ENCODE assay signal across 8 cellular contexts in the genomic region with DNA sequence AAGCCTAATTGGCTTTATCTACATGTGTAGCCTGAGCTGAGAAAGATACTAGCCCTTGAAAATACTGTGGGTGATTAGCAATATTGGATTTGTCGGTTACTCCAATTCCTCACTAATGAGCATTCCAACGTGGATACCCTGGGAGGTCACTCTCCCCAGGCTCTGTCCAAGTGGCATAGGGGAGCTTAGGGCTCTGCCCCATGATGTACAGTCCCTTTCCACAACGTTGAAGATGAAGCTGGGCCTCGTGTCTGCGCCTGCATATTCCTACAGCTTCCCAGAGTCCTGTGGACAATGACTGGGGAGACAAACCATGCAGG. TPM values are rescaled to one million over a fixed set of nuclear protein-coding genes. Genes with fewer than 3 reads are reported as not detected.
A peak's percentile ranks its signal among the peaks of the same experiment; 100 is the strongest.
DNase-seq lines count a peak whose midpoint lies in the region; FAIRE-seq and TF ChIP-seq lines count a peak whose summit lies in the region.

No MANE protein-coding gene starts in this region.

- 19 to 24% (median 23%) methylated on average over 5 of the region's 5 CpGs for WGBS in ovary, 3 donors

- TF ChIP-seq CTCF in Caco-2 (IDR thresholded peaks at IDR 0.05; ENCODE audit: insufficient read depth in 1 of 2, low read depth in 1 of 2, low read length in 1 of 2, severe bottlenecking in 1 of 2, unreplicated experiment in 1 of 2) (no peak), NB4 (IDR thresholded peaks at IDR 0.05; ENCODE audit: low read depth, low read length) (no peak), bronchial epithelial cell (IDR thresholded peaks at IDR 0.05; ENCODE audit: insufficient read depth, low read length, severe bottlenecking) (no peak), neural crest cell (conservative IDR thresholded peaks at IDR 0.05) (no peak), GM13976 (IDR thresholded peaks at IDR 0.05; ENCODE audit: borderline replicate concordance, control extremely low read depth, extremely low read depth, insufficient read depth, missing control alignments) (no peak), ovary (IDR thresholded peaks at IDR 0.05) (no peak)

- BruUV-seq in Caco-2 (replicated peaks; lab: Mats Ljungman, UMichigan): no TSS peak

- TF ChIP-seq POLR2A in NB4 (IDR thresholded peaks at IDR 0.05; ENCODE audit: extremely low read depth, insufficient read length) (peak; percentile 18), ovary (IDR thresholded peaks at IDR 0.05) (no peak)

- H3K9me3 ChIP-seq in Caco-2 (no peaks in the 10 kb centered on the region), ovary (no peaks in the 10 kb centered on the region)

- intact Hi-C loops in Caco-2 (cut with micrococcal nuclease; ENCODE audit: unreplicated experiment) (no loop called here), ovary (cut with DNase I) (no loop called here)

- in situ Hi-C loops in GM13976 (cut with MboI; ENCODE audit: low sequenced_read_pairs, unreplicated experiment): no loop called here

- H3K27me3 Mint-ChIP-seq in Caco-2 (ENCODE audit: insufficient read depth, unreplicated experiment): no peaks in the 10 kb centered on the region
- peaks cover 45% of the 10 kb centered on the region for H3K27me3 Mint-ChIP-seq in neural crest cell (ENCODE audit: low read depth)

- POLR2A ChIA-PET in Caco-2 (lab: Charles Lee): interaction anchor here (1.0 kb wide), 1 partner anchor 73 kb away, joined by 5 read pairs; no protein-coding TSS in a partner anchor

- DNase-seq in Caco-2 (no peak), NB4 (ENCODE audit: low read depth) (peak; percentile 44), bronchial epithelial cell (ENCODE audit: low read depth) (peak; percentile 11), neural crest cell (ENCODE audit: low read depth, low spot score) (no peak), GM13976 (ENCODE audit: low spot score) (no peak), amniotic stem cell (lab: John Stamatoyannopoulos, UW) (no peak), RPMI8226 (no peak), ovary (no peak)

- no peak for FAIRE-seq in bronchial epithelial cell (lab: Jason Lieb, UNC)

- H3K36me3 ChIP-seq in Caco-2 (ENCODE audit: control insufficient read depth, insufficient read depth, low read length) (peaks cover 3% of the 10 kb centered on the region; the same call in 1 of the 2 replicates), bronchial epithelial cell (ENCODE audit: control insufficient read depth, insufficient read depth, low read length) (peaks cover 30% of the 10 kb centered on the region), ovary (no peaks in the 10 kb centered on the region)

- H3K4me3 ChIP-seq in Caco-2 (ENCODE audit: low read depth, low read length) (peak overlapping the region; percentile 73), NB4 (ENCODE audit: low read depth, low read length) (peak overlapping the region; percentile 92), bronchial epithelial cell (ENCODE audit: low read depth, low read length) (peak overlapping the region; percentile 90), ovary (no peak overlapping the region)

- H3K27ac ChIP-seq in ovary: no peak overlapping the region

- H3K27me3 ChIP-seq in Caco-2 (replicated peaks; ENCODE audit: control insufficient read depth, insufficient read depth, low read length) (no peaks in the 10 kb centered on the region), bronchial epithelial cell (ENCODE audit: control insufficient read depth, insufficient read depth, low read length) (no peaks in the 10 kb centered on the region), ovary (no peaks in the 10 kb centered on the region)

- no peak for TF ChIP-seq EP300 in ovary (IDR thresholded peaks at IDR 0.05)

- CTCF ChIA-PET in Caco-2 (lab: Charles Lee): no interaction called here

- H3K4me1 Mint-ChIP-seq in Caco-2 (ENCODE audit: low read depth, unreplicated experiment) (no peaks in the 10 kb centered on the region), neural crest cell (peaks cover 61% of the 10 kb centered on the region)

- peak overlapping the region; percentile 96 for H3K27ac Mint-ChIP-seq in Caco-2 (ENCODE audit: unreplicated experiment)
- H3K27ac Mint-ChIP-seq in neural crest cell (ENCODE audit: unreplicated experiment): peak overlapping the region; percentile 97

- no peaks in the 10 kb centered on the region for H3K9me3 Mint-ChIP-seq in Caco-2 (ENCODE audit: unreplicated experiment)
- peaks cover 2% of the 10 kb centered on the region for H3K9me3 Mint-ChIP-seq in neural crest cell

- H3K4me1 ChIP-seq in Caco-2 (peaks cover 25% of the 10 kb centered on the region), ovary (ENCODE audit: insufficient read depth) (peaks cover 13% of the 10 kb centered on the region)

- H3K4me3 Mint-ChIP-seq in Caco-2 (ENCODE audit: unreplicated experiment) (peak overlapping the region; percentile 89), neural crest cell (peak overlapping the region; percentile 98)

- H3K36me3 Mint-ChIP-seq in Caco-2 (ENCODE audit: insufficient read depth, unreplicated experiment) (peaks cover 81% of the 10 kb centered on the region), neural crest cell (ENCODE audit: low read depth) (peaks cover 59% of the 10 kb centered on the region)

RNA-seq across cellular contexts. Expression of gene RCC1, which starts 2.6 kb away (rescaled TPM):
- total RNA-seq in Caco-2 (2022) (52.1 and 54.0 TPM in 2 replicates), bronchial epithelial cell (55.9 and 122 TPM in 2 replicates), neural crest cell (94.8 and 95.9 TPM in 2 replicates), ovary (10 to 100 TPM; 13.2 to 25.6 (median 17.4) TPM)
- 10 to 100 TPM; 16.7 to 34.3 TPM for polyA plus RNA-seq in ovary

RNA-seq across cellular contexts. Expression of gene TRNAU1AP, which starts 44.5 kb away (rescaled TPM):
- 23.1 and 25.1 TPM in 2 replicates for total RNA-seq in Caco-2 (2022)
- 23.2 and 23.3 TPM in 2 replicates for total RNA-seq in bronchial epithelial cell
- 36.1 and 39.2 TPM in 2 replicates for total RNA-seq in neural crest cell
- total RNA-seq in ovary: 10 to 100 TPM; 18.8 to 27.7 (median 20.6) TPM
- 10 to 100 TPM; 20.7 to 37.6 TPM for polyA plus RNA-seq in ovary

Comparison
In these comparisons a context has a peak if more than half of its experiments do, and no peak if none do; other contexts are left out.
1. DNase-seq: peak in NB4 (single experiment) and bronchial epithelial cell (single experiment); none in Caco-2 (0 of 2), neural crest cell (single experiment), GM13976 (single experiment), amniotic stem cell (single experiment), RPMI8226 (single experiment) and ovary (0 of 5).